ENCODE assay signal across 29 cellular contexts in genomic region chr10:44024351-44025116, GRCh38.
"Had no signal": no experiment of that assay in that cellular context is flagged by ENCODE, and none has a peak within 500 bp of the region (broad histone marks: within the 10 kb centered on the region; RNA-seq: fewer than 3 reads in every experiment).

No MANE protein-coding gene starts in this region.

- H3K27ac Mint-ChIP-seq: activated naive CD4-positive, alpha-beta T cell treated with anti-CD3 and anti-CD28 coated beads, Interleukin-2, amount 10 ng/mL, durations not matched to agents 7 days and 5 days; stimulated activated memory B cell treated with anti-CD40 and anti-IgM and Interleukin-4, amounts not matched to agents 10 μg/mL and 1 μg/mL and 100 μg/mL, for 72 hours; stimulated activated naive CD8-positive, alpha-beta T cell treated with anti-CD3 and anti-CD28 coated beads, Interleukin-15, amount 100 ng/mL, for 72 hours; type B pancreatic cell had no signal

- H3K4me2 ChIP-seq: smooth muscle cell had no signal

- H3K36me3 ChIP-seq: brain microvascular endothelial cell, heart right ventricle, left ventricle myocardium inferior, pancreas, prostate gland, sigmoid colon, uterus had no signal

- H3K9me3 Mint-ChIP-seq: activated naive CD4-positive, alpha-beta T cell treated with anti-CD3 and anti-CD28 coated beads, Interleukin-2, amount 10 ng/mL, durations not matched to agents 7 days and 5 days; stimulated activated naive CD8-positive, alpha-beta T cell treated with anti-CD3 and anti-CD28 coated beads, Interleukin-15, amount 100 ng/mL, for 72 hours had no signal

- DNase-seq: activated CD4-positive, alpha-beta T cell treated with anti-CD3 and anti-CD28 coated beads for 48 hours; activated CD4-positive, alpha-beta T cell treated with anti-CD3 and anti-CD28 coated beads, Interleukin-2, amount 50 U/mL, for 48 hours; activated CD8-positive, alpha-beta memory T cell treated with anti-CD3 and anti-CD28 coated beads for 24 hours; activated effector memory CD4-positive, alpha-beta T cell treated with anti-CD3 and anti-CD28 coated beads, Interleukin-2, amount 50 U/mL, for 16 hours; activated naive CD4-positive, alpha-beta T cell treated with anti-CD3 and anti-CD28 coated beads, Interleukin-2, amount 10 ng/mL, durations not matched to agents 7 days and 5 days; amniotic stem cell; brain microvascular endothelial cell; central memory CD4-positive, alpha-beta T cell; dermis blood vessel endothelial cell; effector CD4-positive, alpha-beta T cell; foreskin fibroblast; heart right ventricle; left ventricle myocardium inferior; mucosa of descending colon; naive B cell; nucleus accumbens; pancreas; sigmoid colon; stimulated activated CD4-positive, alpha-beta T cell treated with anti-CD3 and anti-CD28 coated beads, Interleukin-1b, Interleukin-23, amount 100 ng/mL, for 48 hours; stimulated activated CD4-positive, alpha-beta T cell treated with anti-CD3 and anti-CD28 coated beads, Interleukin-4, amount 100 ng/mL, for 4 hours; stimulated activated CD8-positive, alpha-beta memory T cell treated with anti-CD3 and anti-CD28 coated beads, Interleukin-4, amount 100 ng/mL, for 48 hours; stimulated activated naive CD8-positive, alpha-beta T cell treated with anti-CD3 and anti-CD28 coated beads, Interleukin-15, amount 100 ng/mL, for 72 hours; substantia nigra; uterus had no signal

- H3K4me1 ChIP-seq: prostate gland, sigmoid colon, uterus had no signal

- H3K4me3 Mint-ChIP-seq: activated naive CD4-positive, alpha-beta T cell treated with anti-CD3 and anti-CD28 coated beads, Interleukin-2, amount 10 ng/mL, durations not matched to agents 7 days and 5 days; naive B cell; stimulated activated memory B cell treated with anti-CD40 and anti-IgM and Interleukin-4, amounts not matched to agents 10 μg/mL and 1 μg/mL and 100 μg/mL, for 72 hours; stimulated activated naive CD8-positive, alpha-beta T cell treated with anti-CD3 and anti-CD28 coated beads, Interleukin-15, amount 100 ng/mL, for 72 hours; type B pancreatic cell had no signal

- H3K27me3 Mint-ChIP-seq: stimulated activated memory B cell treated with anti-CD40 and anti-IgM and Interleukin-4, amounts not matched to agents 10 μg/mL and 1 μg/mL and 100 μg/mL, for 72 hours; type B pancreatic cell had no signal

- H3K27ac ChIP-seq: brain microvascular endothelial cell, heart right ventricle, left ventricle myocardium inferior, pancreas, prostate gland, sigmoid colon, uterus, VCaP had no signal

- H3K36me3 Mint-ChIP-seq: activated naive CD4-positive, alpha-beta T cell treated with anti-CD3 and anti-CD28 coated beads, Interleukin-2, amount 10 ng/mL, durations not matched to agents 7 days and 5 days; naive B cell; stimulated activated memory B cell treated with anti-CD40 and anti-IgM and Interleukin-4, amounts not matched to agents 10 μg/mL and 1 μg/mL and 100 μg/mL, for 72 hours; type B pancreatic cell had no signal

- H3K4me1 Mint-ChIP-seq: activated naive CD4-positive, alpha-beta T cell treated with anti-CD3 and anti-CD28 coated beads, Interleukin-2, amount 10 ng/mL, durations not matched to agents 7 days and 5 days; naive B cell; stimulated activated memory B cell treated with anti-CD40 and anti-IgM and Interleukin-4, amounts not matched to agents 10 μg/mL and 1 μg/mL and 100 μg/mL, for 72 hours; stimulated activated naive CD8-positive, alpha-beta T cell treated with anti-CD3 and anti-CD28 coated beads, Interleukin-15, amount 100 ng/mL, for 72 hours had no signal

- H3K9me3 ChIP-seq: mucosa of descending colon, pancreas, prostate gland, sigmoid colon, uterus had no signal

- H3K27me3 ChIP-seq: brain microvascular endothelial cell, heart right ventricle, pancreas, sigmoid colon, uterus had no signal

- H3K4me3 ChIP-seq: heart right ventricle, left ventricle myocardium inferior, mucosa of descending colon, pancreas, prostate gland, sigmoid colon, smooth muscle cell, uterus had no signal

- ATAC-seq: heart right ventricle; mucosa of descending colon; pancreas; stimulated activated memory B cell treated with anti-CD40 and anti-IgM and Interleukin-4, amounts not matched to agents 10 μg/mL and 1 μg/mL and 100 μg/mL, for 72 hours; stimulated activated naive CD8-positive, alpha-beta T cell treated with anti-CD3 and anti-CD28 coated beads, Interleukin-15, amount 100 ng/mL, for 72 hours had no signal
